Comparison of ENCODE assay signal across 21 cellular contexts in the genomic region with DNA sequence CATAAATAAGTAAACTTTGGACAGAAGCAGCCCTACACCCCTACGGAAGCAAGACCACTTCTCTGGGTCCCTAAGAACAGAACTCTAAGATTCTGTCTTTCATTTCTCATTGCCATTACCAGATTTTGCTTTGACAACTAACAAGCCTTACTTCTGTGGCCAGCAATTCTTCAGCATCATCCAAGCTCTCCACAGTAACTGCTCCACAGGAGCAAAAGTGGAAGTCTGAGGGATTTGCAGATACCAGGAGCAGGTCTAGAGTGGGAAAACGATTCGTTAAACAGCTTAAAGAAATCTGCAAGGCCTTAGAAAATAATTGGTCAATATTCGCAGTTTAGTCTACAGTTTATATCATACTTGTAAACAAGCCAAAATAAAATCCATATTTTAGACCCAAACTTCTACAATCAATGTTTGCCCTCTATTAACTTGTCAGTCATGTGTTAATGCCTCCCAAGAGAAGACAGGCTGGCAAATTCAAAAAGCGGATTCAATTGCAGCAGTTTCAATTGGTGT. TPM values are rescaled to one million over a fixed set of nuclear protein-coding genes. Genes with fewer than 3 reads are reported as not detected.
DNase-seq lines count a peak whose midpoint lies in the region; ATAC-seq, FAIRE-seq and TF ChIP-seq lines count a peak whose summit lies in the region.
"Had no signal": no experiment of that assay in that cellular context is flagged by ENCODE, and none has a peak within 500 bp of the region (broad histone marks: within the 10 kb centered on the region; RNA-seq: fewer than 3 reads in every experiment).

No MANE protein-coding gene starts in this region.

- BruUV-seq in HepG2 (replicated peaks; lab: Mats Ljungman, UMichigan): no TSS peak

- H3K9me2 ChIP-seq in GM23248 (ENCODE audit: insufficient read depth): no peaks in the 10 kb centered on the region

- no peak for TF ChIP-seq POLR2A in HepG2 (IDR thresholded peaks at IDR 0.05; ENCODE audit: insufficient read depth in 1 of 2, low read depth in 2 of 2, low read length in 2 of 2)

- no peak overlapping the region for H3K9ac ChIP-seq in GM23248
- H3K9ac ChIP-seq in HepG2 (ENCODE audit: insufficient read depth, low read depth, low read length): no peak overlapping the region

- intact Hi-C loops in psoas muscle (cut with DNase I) (loop anchor here (10.0 kb wide), 1 partner anchor 1252 kb away; no protein-coding TSS in a partner anchor), HepG2 (cut with micrococcal nuclease; ENCODE audit: unreplicated experiment) (loop anchor here (5.0 to 10.0 kb wide), 2 partner anchors 528 to 596 kb away; no protein-coding TSS in a partner anchor)

- H3K79me2 ChIP-seq in GM23248 (ENCODE audit: insufficient read depth) (no peaks in the 10 kb centered on the region), HepG2 (ENCODE audit: insufficient read depth, low read length) (no peaks in the 10 kb centered on the region)

- H3K4me1 ChIP-seq in GM23248 (ENCODE audit: insufficient read depth) (peaks cover 23% of the 10 kb centered on the region), psoas muscle (peaks cover 7% of the 10 kb centered on the region), HepG2 (ENCODE audit: insufficient read depth, low read length) (no peaks in the 10 kb centered on the region)

- H3K4me3 ChIP-seq in GM23248: no peak overlapping the region
- peak overlapping the region; percentile 15 for H3K4me3 ChIP-seq in psoas muscle
- H3K4me3 ChIP-seq in HepG2 (replicated peaks in 1 of 3; ENCODE audit: insufficient read depth in 1 of 3, low read depth in 2 of 3, low read length in 3 of 3): no peak overlapping the region
- H3K4me3 ChIP-seq: lung, transverse colon had no signal

- H3K36me3 ChIP-seq in GM23248 (ENCODE audit: low read depth) (no peaks in the 10 kb centered on the region), psoas muscle (ENCODE audit: insufficient read depth in 1 of 2, low read depth in 1 of 2) (no peaks in the 10 kb centered on the region), HepG2 (replicated peaks in 1 of 2; ENCODE audit: control insufficient read depth in 1 of 2, insufficient read depth in 2 of 2, low read length in 2 of 2) (no peaks in the 10 kb centered on the region)
- H3K36me3 ChIP-seq: heart left ventricle, transverse colon had no signal

- FAIRE-seq in HepG2 (lab: Jason Lieb, UNC): no peak
- FAIRE-seq: small intestine had no signal

- H3K4me2 ChIP-seq in GM23248 (ENCODE audit: unreplicated experiment) (no peak overlapping the region), HepG2 (ENCODE audit: low read depth, low read length) (no peak overlapping the region)

- H4K20me1 ChIP-seq in GM23248 (ENCODE audit: insufficient read depth): no peaks in the 10 kb centered on the region
- H4K20me1 ChIP-seq in HepG2 (ENCODE audit: insufficient read depth, low read length): no peaks in the 10 kb centered on the region

- 33 to 39% methylated on average over 5 of the region's 5 CpGs for WGBS in GM23248 (ENCODE audit: low coverage in 1 of 2, low lambda C conversion rate in 2 of 2, missing lambda C conversion rate in 2 of 2), 2 experiments
- WGBS in psoas muscle, 3 donors: 48 to 69% (median 54%) methylated on average over 5 of the region's 5 CpGs
- WGBS in HepG2 (ENCODE audit: low lambda C conversion rate): 8% methylated on average over 5 of the region's 5 CpGs

- H3K9me3 ChIP-seq in GM23248 (ENCODE audit: low read depth) (no peaks in the 10 kb centered on the region), psoas muscle (no peaks in the 10 kb centered on the region), HepG2 (ENCODE audit: low read length) (no peaks in the 10 kb centered on the region)
- H3K9me3 ChIP-seq: heart left ventricle, transverse colon had no signal

- TF ChIP-seq RAD21 in HepG2 (CRISPR knock-in tag; IDR thresholded peaks at IDR 0.05): no peak

- ATAC-seq in SK-N-SH treated with all-trans-retinoic acid at 6 μM for 48 hours: peak; percentile 51
- no peak for ATAC-seq in psoas muscle
- no peak for ATAC-seq in GM19452 (IDR thresholded peaks at IDR 0.05; ENCODE audit: unreplicated experiment)
- no peak for ATAC-seq in HepG2
- ATAC-seq: effector memory CD8-positive, alpha-beta T cell; naive thymus-derived CD8-positive, alpha-beta T cell; stimulated activated naive CD8-positive, alpha-beta T cell treated with anti-CD3 and anti-CD28 coated beads, Interleukin-15, Interleukin-2, amounts not matched to agents 100 U/mL and 50 U/mL, for 24 hours had no signal

- TF ChIP-seq EP300 in HepG2 (IDR thresholded peaks at IDR 0.05; ENCODE audit: low read depth in 2 of 2, low read length in 2 of 2) (no peak), HepG2 (CRISPR knock-in tag; IDR thresholded peaks at IDR 0.05; ENCODE audit: borderline replicate concordance) (no peak)

- POLR2A ChIA-PET in HepG2 (lab: Yijun Ruan, JAX): no interaction called here

- in situ Hi-C loops in GM23248 (cut with MboI) (loop anchor here (25.0 kb wide), 1 partner anchor 426 kb away; no protein-coding TSS in a partner anchor), HepG2 (cut with HindIII; ENCODE audit: extremely low pct_ligation_motif_present, low pct_unique_long_range_greater_than_20kb) (no loop called here)

- CTCF ChIA-PET in HepG2 (lab: Yijun Ruan, JAX; ENCODE audit: low intra/inter-chr PET ratio, low total read pairs): no interaction called here

- H3K27ac ChIP-seq in GM23248 (no peak overlapping the region), psoas muscle (no peak overlapping the region), HepG2 (ENCODE audit: extremely low read length, insufficient read depth, low read length) (no peak overlapping the region)
- H3K27ac ChIP-seq: transverse colon had no signal

- DNase-seq in GM23248 (no peak), hippocampal formation (lab: John Stamatoyannopoulos, UW) (peak; percentile 7 to 46), psoas muscle (no peak), GDM1 (lab: John Stamatoyannopoulos, UW) (no peak), HepG2 (ENCODE audit: low spot score) (no peak)
- DNase-seq: activated CD4-positive, alpha-beta T cell treated with anti-CD3 and anti-CD28 coated beads for 1 hour; activated naive CD4-positive, alpha-beta T cell treated with anti-CD3 and anti-CD28 coated beads, Interleukin-2, amount 10 ng/mL, durations not matched to agents 7 days and 5 days; activated T-cell treated with anti-CD3 and anti-CD28 coated beads, Interleukin-2, amount 50 U/mL, for 24 hours; DND-41; effector memory CD8-positive, alpha-beta T cell; H9; KG1; naive thymus-derived CD8-positive, alpha-beta T cell; small intestine; stimulated activated CD4-positive, alpha-beta T cell treated with anti-CD3 and anti-CD28 coated beads, Interleukin-4, amount 100 ng/mL, for 1 hour; stimulated activated naive CD8-positive, alpha-beta T cell treated with anti-CD3 and anti-CD28 coated beads, Interleukin-15, Interleukin-2, amounts not matched to agents 100 U/mL and 50 U/mL, for 24 hours; transverse colon had no signal

- no peaks in the 10 kb centered on the region for H3K27me3 ChIP-seq in GM23248 (replicated peaks; ENCODE audit: insufficient read depth)
- H3K27me3 ChIP-seq in psoas muscle (ENCODE audit: insufficient read depth in 3 of 3, low read length in 2 of 3): no peaks in the 10 kb centered on the region
- peaks cover 0 to under 1% of the 10 kb centered on the region in 2 experiments; a peak in 1 of 5 replicates for H3K27me3 ChIP-seq in HepG2 (ENCODE audit: control insufficient read depth in 1 of 2, insufficient read depth in 2 of 2, low read length in 2 of 2)
- H3K27me3 ChIP-seq: heart left ventricle, transverse colon had no signal

- H2AFZ ChIP-seq in GM23248 (peak overlapping the region; percentile 36), HepG2 (ENCODE audit: low read length) (no peak overlapping the region)

- TF ChIP-seq CTCF in psoas muscle (IDR thresholded peaks at IDR 0.05): no peak
- no peak for TF ChIP-seq CTCF in HepG2 (CRISPR knock-in tag; IDR thresholded peaks at IDR 0.05)

- peaks cover 15% of the 10 kb centered on the region for H3F3A ChIP-seq in GM23248 (ENCODE audit: insufficient read depth)

TF ChIP-seq in SK-N-SH treated with all-trans-retinoic acid at 6 μM for 48 hours, 23 proteins besides CTCF, POLR2A, EP300 and RAD21 (continues in another document):
- TF ChIP-seq ZC3H10 (CRISPR knock-in tag; IDR thresholded peaks at IDR 0.05) (no peak), ZNF565 (CRISPR knock-in tag; conservative IDR thresholded peaks at IDR 0.05; ENCODE audit: low read depth) (no peak)

TF ChIP-seq in HepG2, 621 proteins besides CTCF, POLR2A, EP300 and RAD21:
- TF ChIP-seq ZNF256 (CRISPR knock-in tag; conservative IDR thresholded peaks at IDR 0.05): no peak
- TF ChIP-seq KAT2B (IDR thresholded peaks at IDR 0.05; ENCODE audit: borderline replicate concordance, low read depth, low read length): no peak
- no peak for TF ChIP-seq ZSCAN20 (CRISPR knock-in tag; IDR thresholded peaks at IDR 0.05; ENCODE audit: borderline replicate concordance)

RNA-seq across cellular contexts. Expression of a gene that starts 24.1 kb away (rescaled TPM):
- total RNA-seq in GM23248 (2014; rRNA removed; shearing (Covaris generic)): 0.11 TPM in 1 of 2 replicates, not detected in the other
- 0.08 TPM in 1 of 2 replicates, not detected in the other for polyA plus RNA-seq in GM23248 (2016; fragmentation: Nextera tagmentation; extraction: Ambion mirVana)
- total RNA-seq in psoas muscle: under 1 TPM; 0.08 to 0.67 (median 0.20) TPM
- under 1 TPM; 0.01 to 0.08 (median 0.06) TPM for polyA plus RNA-seq in psoas muscle
- 0.09 TPM in 1 of 2 replicates, not detected in the other for total RNA-seq in HepG2 (2016; rRNA removed; fragmentation: Illumina TruSeq; extraction: Trizol)
- total RNA-seq in HepG2 (2016; cell fraction: cytosol; rRNA removed; fragmentation: Illumina TruSeq; extraction: Trizol; ENCODE audit: low read depth): not detected in 2 replicates
- total RNA-seq in HepG2 (2016; cell fraction: insoluble cytoplasmic fraction; rRNA removed; fragmentation: Illumina TruSeq; extraction: Trizol): 0.03 TPM in 1 of 2 replicates, not detected in the other
- 0.03 TPM in 1 of 2 replicates, not detected in the other for total RNA-seq in HepG2 (2016; cell fraction: membrane; rRNA removed; fragmentation: Illumina TruSeq; extraction: Trizol)
- 0.06 and 0.09 TPM in 2 replicates for total RNA-seq in HepG2 (2016; cell fraction: nucleus; rRNA removed; fragmentation: Illumina TruSeq; extraction: Trizol)
- 0.01 and 0.03 TPM in 2 replicates for polyA plus RNA-seq in HepG2 (2011; rRNA removed)
- 0.01 TPM in 1 of 2 replicates, not detected in the other for polyA plus RNA-seq in HepG2 (2011; cell fraction: cytosol; rRNA removed)
- 0.03 and 0.09 TPM in 2 replicates for polyA plus RNA-seq in HepG2 (2011; cell fraction: nucleus; rRNA removed)
- 0.03 and 0.04 TPM in 2 replicates for polyA plus RNA-seq in HepG2 (2012)
- not detected in 2 replicates for polyA plus RNA-seq in HepG2 (2016; cell fraction: cytosol; fragmentation: Illumina TruSeq; extraction: Trizol; ENCODE audit: low read depth)
- not detected in 2 replicates for polyA plus RNA-seq in HepG2 (2016; cell fraction: insoluble cytoplasmic fraction; fragmentation: Illumina TruSeq; extraction: Trizol; ENCODE audit: low read depth)
- not detected in 2 replicates for polyA plus RNA-seq in HepG2 (2016; cell fraction: membrane; fragmentation: Illumina TruSeq; extraction: Trizol; ENCODE audit: low read depth)
- polyA plus RNA-seq in HepG2 (2016; cell fraction: nucleus; fragmentation: Illumina TruSeq; extraction: Trizol; ENCODE audit: insufficient read depth, low read depth): 0.10 and 0.11 TPM in 2 replicates
- 0.04 and 0.05 TPM in 2 replicates for polyA minus RNA-seq in HepG2 (2011; rRNA and poly(A)+ RNA removed; ENCODE audit: low replicate concordance)
- polyA minus RNA-seq in HepG2 (2011; cell fraction: cytosol; rRNA and poly(A)+ RNA removed): not detected in 2 replicates
- 0.13 and 0.25 TPM in 2 replicates for polyA minus RNA-seq in HepG2 (2011; cell fraction: nucleus; rRNA and poly(A)+ RNA removed)
- polyA plus RNA-seq: naive thymus-derived CD8-positive, alpha-beta T cell had no signal

Comparison
In these comparisons a context has a peak if more than half of its experiments do, and no peak if none do; other contexts are left out.
1. DNase-seq: peak in hippocampal formation (2 of 2); none in GM23248 (single experiment), psoas muscle (0 of 2), GDM1 (single experiment) and HepG2 (single experiment).